8 cellular contexts compared by ENCODE assay signal in the genomic region with DNA sequence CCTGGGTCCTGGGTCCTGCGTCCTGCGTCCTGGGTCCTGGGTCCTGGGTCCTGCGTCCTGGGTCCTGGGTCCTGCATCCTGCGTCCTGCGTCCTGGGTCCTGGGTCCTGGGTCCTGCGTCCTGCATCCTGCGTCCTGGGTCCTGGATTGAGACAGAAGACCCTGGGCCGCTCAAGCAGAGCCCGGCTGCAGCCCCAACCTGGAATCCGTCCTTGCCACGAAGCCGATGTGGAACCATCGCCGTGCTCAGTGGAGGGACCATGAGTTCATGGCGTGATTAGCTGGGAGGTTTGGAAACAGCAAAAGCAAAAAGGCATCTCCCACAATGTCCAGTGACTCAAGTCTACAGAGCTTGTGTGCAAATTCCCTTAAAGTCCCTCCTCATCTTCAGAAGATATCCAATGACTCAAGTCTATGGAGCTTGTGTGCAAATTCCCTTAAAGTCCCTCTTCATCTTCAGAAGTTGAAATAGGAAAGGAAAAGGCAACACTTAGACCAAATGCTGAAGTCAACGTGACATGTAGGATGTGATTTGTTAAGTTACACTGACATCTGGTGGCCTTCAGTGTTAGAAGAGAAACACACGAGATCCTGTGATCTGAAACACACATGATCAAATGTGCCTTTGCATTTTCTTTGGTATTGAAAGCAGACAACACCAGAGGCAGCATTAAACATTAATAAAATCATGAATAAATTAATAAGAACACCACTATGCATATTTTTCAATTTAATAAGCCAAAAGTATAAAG.
DNase-seq lines count a peak whose midpoint lies in the region; ATAC-seq, FAIRE-seq and TF ChIP-seq lines count a peak whose summit lies in the region.

No MANE protein-coding gene starts in this region.

- H3K4me3 ChIP-seq in bronchial epithelial cell (ENCODE audit: low read depth, low read length), result no peak overlapping the region

- no peaks in the 10 kb centered on the region for H3K36me3 Mint-ChIP-seq in neural crest cell (ENCODE audit: low read depth)
- no peaks in the 10 kb centered on the region for H3K36me3 Mint-ChIP-seq in activated CD4-positive, alpha-beta memory T cell treated with anti-CD3 and anti-CD28 coated beads, Interleukin-2, amount 10 ng/mL, durations not matched to agents 7 days and 5 days (ENCODE audit: low read depth)

- H3K4me1 Mint-ChIP-seq in neural crest cell, result peaks cover 3% of the 10 kb centered on the region
- no peaks in the 10 kb centered on the region for H3K4me1 Mint-ChIP-seq in activated CD4-positive, alpha-beta memory T cell treated with anti-CD3 and anti-CD28 coated beads, Interleukin-2, amount 10 ng/mL, durations not matched to agents 7 days and 5 days

- peak; percentile 68 for TF ChIP-seq CTCF in bronchial epithelial cell (IDR thresholded peaks at IDR 0.05; ENCODE audit: insufficient read depth, low read length, severe bottlenecking)
- peak; percentile 77 for TF ChIP-seq CTCF in neural crest cell (conservative IDR thresholded peaks at IDR 0.05)

- CTCF ChIA-PET in activated CD4-positive, alpha-beta memory T cell treated with anti-CD3 and anti-CD28 coated beads, Interleukin-2, amount 10 ng/mL, durations not matched to agents 7 days and 5 days (lab: Charles Lee), result no interaction called here

- H3K9me3 Mint-ChIP-seq in neural crest cell, result no peaks in the 10 kb centered on the region
- H3K9me3 Mint-ChIP-seq in activated CD4-positive, alpha-beta memory T cell treated with anti-CD3 and anti-CD28 coated beads, Interleukin-2, amount 10 ng/mL, durations not matched to agents 7 days and 5 days, result no peaks in the 10 kb centered on the region

- no peak overlapping the region for H3K4me3 Mint-ChIP-seq in neural crest cell
- no peak overlapping the region for H3K4me3 Mint-ChIP-seq in activated CD4-positive, alpha-beta memory T cell treated with anti-CD3 and anti-CD28 coated beads, Interleukin-2, amount 10 ng/mL, durations not matched to agents 7 days and 5 days

- FAIRE-seq in bronchial epithelial cell (lab: Jason Lieb, UNC), result no peak

- no peaks in the 10 kb centered on the region for H3K27me3 Mint-ChIP-seq in neural crest cell (ENCODE audit: low read depth)
- no peaks in the 10 kb centered on the region for H3K27me3 Mint-ChIP-seq in activated CD4-positive, alpha-beta memory T cell treated with anti-CD3 and anti-CD28 coated beads, Interleukin-2, amount 10 ng/mL, durations not matched to agents 7 days and 5 days

- no peak for ATAC-seq in HG03097 (IDR thresholded peaks at IDR 0.05; ENCODE audit: low FRiP score, unreplicated experiment)
- no peak for ATAC-seq in HG02678 (IDR thresholded peaks at IDR 0.05; ENCODE audit: unreplicated experiment)

- DNase-seq in NCI-H1436 (lab: John Stamatoyannopoulos, UW), result peak; percentile 51
- no peak for DNase-seq in NCI-H1436 treated with DMSO at 0.1 percent for 48 hours (lab: John Stamatoyannopoulos, UW)
- peak; percentile 47 for DNase-seq in NCI-H146 (lab: John Stamatoyannopoulos, UW)
- DNase-seq in bronchial epithelial cell (ENCODE audit: low read depth), result peak; percentile 78
- no peak for DNase-seq in neural crest cell (ENCODE audit: low read depth, low spot score)
- DNase-seq in activated CD4-positive, alpha-beta memory T cell treated with anti-CD3 and anti-CD28 coated beads, Interleukin-2, amount 10 ng/mL, durations not matched to agents 7 days and 5 days, result no peak

- H3K36me3 ChIP-seq in bronchial epithelial cell (ENCODE audit: control insufficient read depth, insufficient read depth, low read length), result no peaks in the 10 kb centered on the region

- no peak overlapping the region for H3K27ac Mint-ChIP-seq in neural crest cell (ENCODE audit: unreplicated experiment)
- no peak overlapping the region for H3K27ac Mint-ChIP-seq in activated CD4-positive, alpha-beta memory T cell treated with anti-CD3 and anti-CD28 coated beads, Interleukin-2, amount 10 ng/mL, durations not matched to agents 7 days and 5 days

- H3K27me3 ChIP-seq in bronchial epithelial cell (ENCODE audit: control insufficient read depth, insufficient read depth, low read length), result no peaks in the 10 kb centered on the region

- POLR2A ChIA-PET in activated CD4-positive, alpha-beta memory T cell treated with anti-CD3 and anti-CD28 coated beads, Interleukin-2, amount 10 ng/mL, durations not matched to agents 7 days and 5 days (lab: Charles Lee), result no interaction called here

Comparison
In these comparisons a context has a peak if more than half of its experiments do, and no peak if none do; other contexts are left out.
1. DNase-seq: peak in NCI-H1436 (single experiment), NCI-H146 (single experiment) and bronchial epithelial cell (single experiment); none in NCI-H1436 treated with DMSO at 0.1 percent for 48 hours (single experiment), neural crest cell (single experiment) and activated CD4-positive, alpha-beta memory T cell treated with anti-CD3 and anti-CD28 coated beads, Interleukin-2, amount 10 ng/mL, durations not matched to agents 7 days and 5 days (single experiment).